In genomic region chr19:58483776-58484175, GRCh38 we compare ENCODE assay signal across 14 cellular contexts. TPM values are rescaled to one million over a fixed set of nuclear protein-coding genes. Genes with fewer than 3 reads are reported as not detected.
A peak's percentile ranks its signal among the peaks of the same experiment; 100 is the strongest.
DNase-seq lines count a peak whose midpoint lies in the region; ATAC-seq and TF ChIP-seq lines count a peak whose summit lies in the region.
"Had no signal": no experiment of that assay in that cellular context is flagged by ENCODE, and none has a peak within 500 bp of the region (broad histone marks: within the 10 kb centered on the region; RNA-seq: fewer than 3 reads in every experiment).

No MANE protein-coding gene starts in this region.

- H3K27me3 ChIP-seq in ascending aorta (no peaks in the 10 kb centered on the region), osteoblast (ENCODE audit: insufficient read depth, low read length) (no peaks in the 10 kb centered on the region), brain microvascular endothelial cell (replicated peaks) (no peaks in the 10 kb centered on the region)
- H3K27me3 ChIP-seq: BLaER1 treated with 17β-estradiol and CSF1 and Interleukin-3, amounts not matched to agents 10 nM and 100 nM had no signal

- H3K4me1 Mint-ChIP-seq in type B pancreatic cell (ENCODE audit: unreplicated experiment): no peaks in the 10 kb centered on the region
- H3K4me1 Mint-ChIP-seq: B cell, H9 had no signal

- no peak overlapping the region for H3K27ac Mint-ChIP-seq in type B pancreatic cell
- H3K27ac Mint-ChIP-seq: B cell; CD8-positive, alpha-beta T cell; H9 had no signal

- H3K4me2 ChIP-seq in osteoblast (ENCODE audit: insufficient read depth, low read length): no peak overlapping the region

- intact Hi-C loops in ascending aorta (cut with DNase I): no loop called here

- H3K36me3 Mint-ChIP-seq in type B pancreatic cell: no peaks in the 10 kb centered on the region

- H3K27me3 Mint-ChIP-seq in type B pancreatic cell: no peaks in the 10 kb centered on the region
- H3K27me3 Mint-ChIP-seq: B cell had no signal

- H3K4me3 ChIP-seq in ascending aorta (no peak overlapping the region), osteoblast (ENCODE audit: insufficient read depth, low read length) (no peak overlapping the region), brain microvascular endothelial cell (ENCODE audit: low read depth, low read length) (no peak overlapping the region)
- H3K4me3 ChIP-seq: BLaER1 treated with 17β-estradiol and CSF1 and Interleukin-3, amounts not matched to agents 10 nM and 100 nM had no signal

- H3K9me3 ChIP-seq in ascending aorta (no peaks in the 10 kb centered on the region), osteoblast (ENCODE audit: low read depth, low read length) (no peaks in the 10 kb centered on the region)
- H3K9me3 ChIP-seq: BLaER1 treated with 17β-estradiol and CSF1 and Interleukin-3, amounts not matched to agents 10 nM and 100 nM had no signal

- DNase-seq in NCI-H69 (lab: John Stamatoyannopoulos, UW) (peak; percentile 30), ascending aorta (ENCODE audit: low spot score in 2 of 2) (no peak), osteoblast (ENCODE audit: insufficient read length, low spot score, missing footprints) (peak; percentile 85), NCI-H128 (lab: John Stamatoyannopoulos, UW; ENCODE audit: unreplicated experiment) (no peak), type B pancreatic cell (ENCODE audit: extremely low spot score, unreplicated experiment) (no peak), brain microvascular endothelial cell (no peak)
- DNase-seq: Calu3; CD8-positive, alpha-beta T cell; DMS79 treated with DMSO at 0.1 percent for 48 hours; GF-D8; H9 had no signal

- TF ChIP-seq CTCF in ascending aorta (IDR thresholded peaks at IDR 0.05): no peak
- TF ChIP-seq CTCF in osteoblast (IDR thresholded peaks at IDR 0.05; ENCODE audit: extremely low read depth, low read depth, low read length): no peak
- no peak for TF ChIP-seq CTCF in type B pancreatic cell (conservative IDR thresholded peaks at IDR 0.05)
- TF ChIP-seq CTCF in brain microvascular endothelial cell (IDR thresholded peaks at IDR 0.05; ENCODE audit: low read depth, low read length, missing control alignments): no peak

- peaks cover 20 to 24% of the 10 kb centered on the region in 2 donors for H3K36me3 ChIP-seq in ascending aorta
- H3K36me3 ChIP-seq in osteoblast (ENCODE audit: insufficient read depth, low read length): no peaks in the 10 kb centered on the region
- no peaks in the 10 kb centered on the region for H3K36me3 ChIP-seq in brain microvascular endothelial cell (replicated peaks)

- H3K79me2 ChIP-seq in osteoblast (ENCODE audit: insufficient read depth, low read length): no peaks in the 10 kb centered on the region

- H2AFZ ChIP-seq in osteoblast (ENCODE audit: low read length): no peak overlapping the region

- H3K27ac ChIP-seq in ascending aorta: peak overlapping the region; percentile 62 to 77
- no peak overlapping the region for H3K27ac ChIP-seq in osteoblast (ENCODE audit: low read depth, low read length)
- H3K27ac ChIP-seq in brain microvascular endothelial cell: no peak overlapping the region
- H3K27ac ChIP-seq: BLaER1 treated with 17β-estradiol and CSF1 and Interleukin-3, amounts not matched to agents 10 nM and 100 nM had no signal

- H3K4me1 ChIP-seq in ascending aorta (peaks cover 4 to 12% of the 10 kb centered on the region in 2 donors), osteoblast (ENCODE audit: insufficient read depth, low read length) (no peaks in the 10 kb centered on the region)

- H4K20me1 ChIP-seq in osteoblast (ENCODE audit: insufficient read depth, low read length): no peaks in the 10 kb centered on the region
- H4K20me1 ChIP-seq: BLaER1 treated with 17β-estradiol and CSF1 and Interleukin-3, amounts not matched to agents 10 nM and 100 nM had no signal

- H3K4me3 Mint-ChIP-seq in type B pancreatic cell: no peak overlapping the region
- H3K4me3 Mint-ChIP-seq: B cell; CD8-positive, alpha-beta T cell; H9 had no signal

- in situ Hi-C loops in brain microvascular endothelial cell (cut with HindIII; ENCODE audit: low pct_ligation_motif_present, low sequenced_read_pairs): no loop called here

- no peaks in the 10 kb centered on the region for H3K9me3 Mint-ChIP-seq in type B pancreatic cell
- H3K9me3 Mint-ChIP-seq: CD8-positive, alpha-beta T cell; H9 had no signal

- no peak for ATAC-seq in GM21528 (IDR thresholded peaks at IDR 0.05; ENCODE audit: low FRiP score, unreplicated experiment)
- ATAC-seq: CD8-positive, alpha-beta T cell had no signal

RNA-seq across cellular contexts. Expression of gene ZNF446, which starts 7.6 kb away (rescaled TPM):
- total RNA-seq in ascending aorta: 42.7 TPM
- 14.1 and 18.1 TPM in 2 replicates for total RNA-seq in osteoblast
- 13.0 and 17.4 TPM in 2 replicates for total RNA-seq in type B pancreatic cell (ENCODE audit: low replicate concordance)

RNA-seq across cellular contexts. Expression of gene ZNF324, which starts 16.9 kb away (rescaled TPM):
- total RNA-seq in ascending aorta (2.1 TPM), osteoblast (16.2 and 20.6 TPM in 2 replicates), type B pancreatic cell (ENCODE audit: low replicate concordance) (11.5 and 15.0 TPM in 2 replicates)

RNA-seq across cellular contexts. Expression of gene SLC27A5, which starts 28.0 kb away (rescaled TPM):
- total RNA-seq in ascending aorta (not detected), osteoblast (5.3 and 6.5 TPM in 2 replicates), type B pancreatic cell (ENCODE audit: low replicate concordance) (5.7 and 9.3 TPM in 2 replicates)

RNA-seq across cellular contexts. Expression of gene ZNF324B, which starts 32.4 kb away (rescaled TPM):
- 2.2 TPM for total RNA-seq in ascending aorta
- total RNA-seq in osteoblast: 10.5 and 11.8 TPM in 2 replicates
- total RNA-seq in type B pancreatic cell (ENCODE audit: low replicate concordance): 9.3 and 12.7 TPM in 2 replicates

RNA-seq across cellular contexts. Expression of gene ZBTB45, which starts 35.8 kb away (rescaled TPM):
- total RNA-seq in ascending aorta (46.5 TPM), osteoblast (6.9 and 8.5 TPM in 2 replicates), type B pancreatic cell (ENCODE audit: low replicate concordance) (18.6 and 20.2 TPM in 2 replicates)

Comparison
In these comparisons a context has a peak if more than half of its experiments do, and no peak if none do; other contexts are left out.
1. DNase-seq: peak in NCI-H69 (single experiment) and osteoblast (single experiment); none in ascending aorta (0 of 2), NCI-H128 (single experiment), type B pancreatic cell (single experiment) and brain microvascular endothelial cell (single experiment).
2. H3K27ac ChIP-seq: peak in ascending aorta (2 of 2); none in osteoblast (single experiment) and brain microvascular endothelial cell (single experiment).